ENCODE assay signal across 1 cellular context in the genomic region with DNA sequence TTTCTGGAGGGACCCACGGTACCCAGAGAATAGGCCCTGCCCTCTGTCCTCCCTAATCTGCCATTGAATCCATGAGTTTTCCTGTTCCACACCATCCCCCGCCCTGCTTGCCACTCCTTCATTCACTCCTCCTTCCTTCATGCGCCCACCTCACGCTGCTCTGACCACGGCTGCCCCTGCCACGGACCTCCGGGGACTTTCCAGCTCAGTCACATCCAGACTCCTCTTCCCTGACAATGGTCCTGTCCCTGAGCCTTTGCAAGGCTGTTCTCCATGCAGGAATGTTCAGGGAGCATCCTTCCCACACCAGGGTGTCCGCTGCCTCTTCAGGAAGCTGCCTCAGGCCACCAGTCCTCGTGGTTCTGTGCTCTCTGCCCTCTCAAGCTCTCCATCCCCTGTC.
TF ChIP-seq lines count a peak whose summit lies in the region.

No MANE protein-coding gene starts in this region.

TF ChIP-seq in neural cell, 6 proteins besides CTCF, POLR2A, EP300 and RAD21 (continued from another document):
- TF ChIP-seq, protein P1, sequence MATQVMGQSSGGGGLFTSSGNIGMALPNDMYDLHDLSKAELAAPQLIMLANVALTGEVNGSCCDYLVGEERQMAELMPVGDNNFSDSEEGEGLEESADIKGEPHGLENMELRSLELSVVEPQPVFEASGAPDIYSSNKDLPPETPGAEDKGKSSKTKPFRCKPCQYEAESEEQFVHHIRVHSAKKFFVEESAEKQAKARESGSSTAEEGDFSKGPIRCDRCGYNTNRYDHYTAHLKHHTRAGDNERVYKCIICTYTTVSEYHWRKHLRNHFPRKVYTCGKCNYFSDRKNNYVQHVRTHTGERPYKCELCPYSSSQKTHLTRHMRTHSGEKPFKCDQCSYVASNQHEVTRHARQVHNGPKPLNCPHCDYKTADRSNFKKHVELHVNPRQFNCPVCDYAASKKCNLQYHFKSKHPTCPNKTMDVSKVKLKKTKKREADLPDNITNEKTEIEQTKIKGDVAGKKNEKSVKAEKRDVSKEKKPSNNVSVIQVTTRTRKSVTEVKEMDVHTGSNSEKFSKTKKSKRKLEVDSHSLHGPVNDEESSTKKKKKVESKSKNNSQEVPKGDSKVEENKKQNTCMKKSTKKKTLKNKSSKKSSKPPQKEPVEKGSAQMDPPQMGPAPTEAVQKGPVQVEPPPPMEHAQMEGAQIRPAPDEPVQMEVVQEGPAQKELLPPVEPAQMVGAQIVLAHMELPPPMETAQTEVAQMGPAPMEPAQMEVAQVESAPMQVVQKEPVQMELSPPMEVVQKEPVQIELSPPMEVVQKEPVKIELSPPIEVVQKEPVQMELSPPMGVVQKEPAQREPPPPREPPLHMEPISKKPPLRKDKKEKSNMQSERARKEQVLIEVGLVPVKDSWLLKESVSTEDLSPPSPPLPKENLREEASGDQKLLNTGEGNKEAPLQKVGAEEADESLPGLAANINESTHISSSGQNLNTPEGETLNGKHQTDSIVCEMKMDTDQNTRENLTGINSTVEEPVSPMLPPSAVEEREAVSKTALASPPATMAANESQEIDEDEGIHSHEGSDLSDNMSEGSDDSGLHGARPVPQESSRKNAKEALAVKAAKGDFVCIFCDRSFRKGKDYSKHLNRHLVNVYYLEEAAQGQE (IDR thresholded peaks at IDR 0.05; ENCODE audit: borderline replicate concordance) = no peak
- TF ChIP-seq SMC3 (conservative IDR thresholded peaks at IDR 0.05; ENCODE audit: poor library complexity) (no peak), MXI1 (conservative IDR thresholded peaks at IDR 0.05; ENCODE audit: poor library complexity, severe bottlenecking) (no peak)
